Comparison of ENCODE assay signal across 8 cellular contexts in genomic region chr17:17303847-17304490, GRCh38. TPM values are rescaled to one million over a fixed set of nuclear protein-coding genes. Genes with fewer than 3 reads are reported as not detected.
DNase-seq lines count a peak whose midpoint lies in the region; ATAC-seq, FAIRE-seq and TF ChIP-seq lines count a peak whose summit lies in the region.

No MANE protein-coding gene starts in this region.

- H3K9me3 ChIP-seq in AG04450 (ENCODE audit: control insufficient read depth, insufficient read depth, low read length) (no peaks in the 10 kb centered on the region), HUES64 (ENCODE audit: insufficient read depth, low read depth, low read length) (no peaks in the 10 kb centered on the region)

- H3K4me1 Mint-ChIP-seq in naive B cell = peaks cover 17 to 39% (median 29%) of the 10 kb centered on the region in 3 donors

- H3K4me3 ChIP-seq in AG04450 (ENCODE audit: low read depth, low read length) (peak overlapping the region; percentile 62), HUES64 (ENCODE audit: low read length) (peak overlapping the region; percentile 80), bronchial epithelial cell (ENCODE audit: low read depth, low read length) (peak overlapping the region; percentile 47)

- no peaks in the 10 kb centered on the region for H3K36me3 Mint-ChIP-seq in naive B cell

- peak overlapping the region in 2 of 6 donors; percentile 47 to 56 for H3K27ac Mint-ChIP-seq in naive B cell

- DNase-seq in AG04450 (ENCODE audit: low read depth, low spot score) (no peak), bronchial epithelial cell (ENCODE audit: low read depth) (no peak), naive B cell (no peak), GM03348 (ENCODE audit: low spot score) (no peak), NCI-H2081 treated with DMSO at 0.1 percent for 48 hours (lab: John Stamatoyannopoulos, UW) (no peak)
- no peak for DNase-seq in stimulated activated CD8-positive, alpha-beta memory T cell treated with anti-CD3 and anti-CD28 coated beads, Interleukin-4, amount 100 ng/mL, for 48 hours

- CTCF ChIA-PET in AG04450 (lab: Charles Lee) = interaction anchor here (1.3 kb wide), 1 partner anchor 51 kb away, joined by 4 read pairs; no protein-coding TSS in a partner anchor

- 27% methylated on average over 21 of the region's 21 CpGs for WGBS in HUES64

- FAIRE-seq in bronchial epithelial cell (lab: Jason Lieb, UNC) = no peak

- H3K27me3 Mint-ChIP-seq in naive B cell = no peaks in the 10 kb centered on the region

- peak overlapping the region; percentile 72 to 90 (median 82) for H3K4me3 Mint-ChIP-seq in naive B cell

- TF ChIP-seq CTCF in AG04450 (IDR thresholded peaks at IDR 0.05; ENCODE audit: low read depth, low read length) (no peak), bronchial epithelial cell (IDR thresholded peaks at IDR 0.05; ENCODE audit: insufficient read depth, low read length, severe bottlenecking) (no peak)

- peak overlapping the region; percentile 58 for H3K9ac ChIP-seq in HUES64 (ENCODE audit: low read depth, low read length)

- 0 out of 2 replicates have a peak, but pooled peaks cover 1% of the 10 kb centered on the region for H3K36me3 ChIP-seq in HUES64 (ENCODE audit: insufficient read depth, low read length)
- no peaks in the 10 kb centered on the region for H3K36me3 ChIP-seq in bronchial epithelial cell (ENCODE audit: control insufficient read depth, insufficient read depth, low read length)

- no peak for ATAC-seq in naive B cell (ENCODE audit: low read depth in 2 of 2)
- no peak for ATAC-seq in HG03139 (IDR thresholded peaks at IDR 0.05; ENCODE audit: unreplicated experiment)

- H3K27ac ChIP-seq in AG04450 (ENCODE audit: low read depth, low read length) = no peak overlapping the region
- H3K27ac ChIP-seq in HUES64 (ENCODE audit: low read depth, low read length) = no peak overlapping the region

- POLR2A ChIA-PET in AG04450 (lab: Yijun Ruan, JAX) = no interaction called here

- H3K4me1 ChIP-seq in HUES64 (ENCODE audit: insufficient read depth, low read length) = no peaks in the 10 kb centered on the region

- no peaks in the 10 kb centered on the region for H3K27me3 ChIP-seq in AG04450 (ENCODE audit: control insufficient read depth, insufficient read depth, low read length)
- peaks cover 12% of the 10 kb centered on the region for H3K27me3 ChIP-seq in HUES64 (ENCODE audit: insufficient read depth, low read length)
- peaks cover 3% of the 10 kb centered on the region for H3K27me3 ChIP-seq in bronchial epithelial cell (ENCODE audit: control insufficient read depth, insufficient read depth, low read length)

- peaks cover 0 to 2% (median 0%) of the 10 kb centered on the region in 7 donors for H3K9me3 Mint-ChIP-seq in naive B cell

RNA-seq across cellular contexts. Expression of gene NT5M, which starts 0.8 kb away (rescaled TPM):
- polyA plus RNA-seq in AG04450 (2011; rRNA removed) (0.22 and 0.36 TPM in 2 replicates), naive B cell (ENCODE audit: low read depth in 6 of 6) (1 to 10 TPM in 1 of 6 donors, under 1 TPM in 4, not detected in 1; 0.19 to 3.2 (median 0.61) TPM)
- 0.37 TPM in 1 of 2 replicates, not detected in the other for polyA minus RNA-seq in AG04450 (2011; rRNA and poly(A)+ RNA removed)
- 3.9 TPM for polyA plus RNA-seq in HUES64 (2013, experiment 1 of 2)
- 6.1 TPM for polyA plus RNA-seq in HUES64 (2013, experiment 2 of 2)
- total RNA-seq in bronchial epithelial cell = 0.79 and 1.0 TPM in 2 replicates

RNA-seq across cellular contexts. Expression of gene COPS3, which starts 22.9 kb away (rescaled TPM):
- 79.3 and 91.2 TPM in 2 replicates for polyA plus RNA-seq in AG04450 (2011; rRNA removed)
- polyA minus RNA-seq in AG04450 (2011; rRNA and poly(A)+ RNA removed) = 46.7 and 54.6 TPM in 2 replicates
- polyA plus RNA-seq in HUES64 (2013, experiment 1 of 2) = 109 TPM
- polyA plus RNA-seq in HUES64 (2013, experiment 2 of 2) = 96.2 TPM
- total RNA-seq in bronchial epithelial cell = 68.6 and 87.4 TPM in 2 replicates
- polyA plus RNA-seq in naive B cell (ENCODE audit: low read depth in 6 of 6) = 100 to 1,000 TPM in 2 of 6 donors, 10 to 100 TPM in 4; 80.2 to 117 (median 94.2) TPM
